Comparison of ENCODE assay signal across 23 cellular contexts in the genomic region with DNA sequence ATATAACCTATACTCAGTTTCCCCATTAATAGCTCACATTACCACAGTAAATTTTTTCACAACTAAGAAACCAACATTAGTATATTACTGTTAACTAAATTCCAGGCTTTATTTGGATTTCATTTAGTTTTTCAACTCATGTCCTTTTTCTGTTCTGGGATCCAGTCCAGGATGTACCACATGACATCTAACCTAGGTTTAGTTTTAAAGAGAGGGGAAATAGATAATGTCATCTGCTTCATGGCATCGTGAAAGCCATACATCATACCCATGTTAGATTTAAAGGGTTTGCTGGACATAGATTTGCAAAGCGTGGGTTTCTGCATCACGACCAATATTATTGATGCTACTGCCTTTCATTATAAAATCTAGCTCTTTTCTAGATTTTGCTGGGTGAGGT. TPM values are rescaled to one million over a fixed set of nuclear protein-coding genes. Genes with fewer than 3 reads are reported as not detected.
DNase-seq lines count a peak whose midpoint lies in the region; ATAC-seq, FAIRE-seq and TF ChIP-seq lines count a peak whose summit lies in the region.
"Had no signal": no experiment of that assay in that cellular context is flagged by ENCODE, and none has a peak within 500 bp of the region (broad histone marks: within the 10 kb centered on the region; RNA-seq: fewer than 3 reads in every experiment).

No MANE protein-coding gene starts in this region.

- H3K4me1 ChIP-seq in fibroblast of lung (ENCODE audit: control insufficient read depth, extremely low read depth, insufficient read depth, low read length) (peaks cover 3% of the 10 kb centered on the region), smooth muscle cell (ENCODE audit: low read depth) (no peaks in the 10 kb centered on the region), foreskin keratinocyte (peaks cover 11% of the 10 kb centered on the region)
- H3K4me1 ChIP-seq: pancreas, Peyer's patch had no signal

- H3K9me3 ChIP-seq in fibroblast of lung (ENCODE audit: control insufficient read depth, insufficient read depth, low read depth, low read length) (no peaks in the 10 kb centered on the region), smooth muscle cell (replicated peaks; ENCODE audit: low read depth) (no peaks in the 10 kb centered on the region)
- H3K9me3 ChIP-seq: pancreas, Peyer's patch had no signal

- peaks cover 12% of the 10 kb centered on the region for H3K4me1 Mint-ChIP-seq in activated T-cell treated with anti-CD3 and anti-CD28 coated beads, Interleukin-2, amount 50 U/mL, for 24 hours (ENCODE audit: low read depth)
- peaks cover 17% of the 10 kb centered on the region for H3K4me1 Mint-ChIP-seq in activated naive CD8-positive, alpha-beta T cell treated with anti-CD3 and anti-CD28 coated beads, Interleukin-2, amount 50 U/mL, for 24 hours
- peaks cover 7% of the 10 kb centered on the region for H3K4me1 Mint-ChIP-seq in activated T-helper 1 cell treated with anti-CD3 and anti-CD28 coated beads, Interleukin-12 subunit alpha, Interleukin-12 subunit beta, Interleukin-2, Interleukin-4 antibody, amounts not matched to agents 30 ng/mL and 10 ng/mL and 1 ng/mL, durations not matched to agents 14 hours and 24 hours and 36 hours (ENCODE audit: low read depth)
- H3K4me1 Mint-ChIP-seq: mesothelial cell of epicardium had no signal

- TF ChIP-seq CTCF in fibroblast of lung (conservative IDR thresholded peaks at IDR 0.05 in 1 of 2, IDR thresholded peaks at IDR 0.05 in 1 of 2; ENCODE audit: low read depth in 1 of 2, low read length in 2 of 2): no peak
- TF ChIP-seq CTCF in smooth muscle cell (IDR thresholded peaks at IDR 0.05; ENCODE audit: borderline replicate concordance, insufficient read depth, poor library complexity, severe bottlenecking): no peak
- no peak for TF ChIP-seq CTCF in foreskin keratinocyte (conservative IDR thresholded peaks at IDR 0.05)
- TF ChIP-seq CTCF in D721Med (IDR thresholded peaks at IDR 0.05; ENCODE audit: insufficient read depth, missing control alignments): no peak

- no peak for FAIRE-seq in D721Med (lab: Jason Lieb, UNC)
- FAIRE-seq: GM19239, pancreas had no signal

- no peaks in the 10 kb centered on the region for H3K9me3 Mint-ChIP-seq in activated T-cell treated with anti-CD3 and anti-CD28 coated beads, Interleukin-2, amount 50 U/mL, for 24 hours
- H3K9me3 Mint-ChIP-seq in activated naive CD8-positive, alpha-beta T cell treated with anti-CD3 and anti-CD28 coated beads, Interleukin-2, amount 50 U/mL, for 24 hours: no peaks in the 10 kb centered on the region
- no peaks in the 10 kb centered on the region for H3K9me3 Mint-ChIP-seq in activated T-helper 1 cell treated with anti-CD3 and anti-CD28 coated beads, Interleukin-12 subunit alpha, Interleukin-12 subunit beta, Interleukin-2, Interleukin-4 antibody, amounts not matched to agents 30 ng/mL and 10 ng/mL and 1 ng/mL, durations not matched to agents 14 hours and 24 hours and 36 hours
- H3K9me3 Mint-ChIP-seq: activated CD4-positive, alpha-beta T cell treated with anti-CD3 and anti-CD28 coated beads, Interleukin-2, amount 10 ng/mL, durations not matched to agents 24 days and 14 days had no signal

- peak overlapping the region; percentile 57 for H3K27ac Mint-ChIP-seq in activated T-cell treated with anti-CD3 and anti-CD28 coated beads, Interleukin-2, amount 50 U/mL, for 24 hours
- peak overlapping the region; percentile 85 for H3K27ac Mint-ChIP-seq in activated naive CD8-positive, alpha-beta T cell treated with anti-CD3 and anti-CD28 coated beads, Interleukin-2, amount 50 U/mL, for 24 hours
- H3K27ac Mint-ChIP-seq in activated T-helper 1 cell treated with anti-CD3 and anti-CD28 coated beads, Interleukin-12 subunit alpha, Interleukin-12 subunit beta, Interleukin-2, Interleukin-4 antibody, amounts not matched to agents 30 ng/mL and 10 ng/mL and 1 ng/mL, durations not matched to agents 14 hours and 24 hours and 36 hours: no peak overlapping the region
- H3K27ac Mint-ChIP-seq: activated CD4-positive, alpha-beta T cell treated with anti-CD3 and anti-CD28 coated beads, Interleukin-2, amount 10 ng/mL, durations not matched to agents 24 days and 14 days; B cell; mesothelial cell of epicardium; natural killer cell treated with Interleukin-12 subunit alpha and Interleukin-12 subunit beta and Interleukin-15 and Interleukin-18, amount 100 ng/mL, for 72 hours had no signal

- H3K27me3 ChIP-seq in fibroblast of lung (ENCODE audit: control insufficient read depth, insufficient read depth, low read length): no peaks in the 10 kb centered on the region
- no peaks in the 10 kb centered on the region for H3K27me3 ChIP-seq in smooth muscle cell (ENCODE audit: low read depth)
- no peaks in the 10 kb centered on the region for H3K27me3 ChIP-seq in foreskin keratinocyte
- H3K27me3 ChIP-seq: pancreas, Peyer's patch had no signal

- no peaks in the 10 kb centered on the region for H3K27me3 Mint-ChIP-seq in activated T-cell treated with anti-CD3 and anti-CD28 coated beads, Interleukin-2, amount 50 U/mL, for 24 hours
- no peaks in the 10 kb centered on the region for H3K27me3 Mint-ChIP-seq in activated naive CD8-positive, alpha-beta T cell treated with anti-CD3 and anti-CD28 coated beads, Interleukin-2, amount 50 U/mL, for 24 hours
- H3K27me3 Mint-ChIP-seq in activated T-helper 1 cell treated with anti-CD3 and anti-CD28 coated beads, Interleukin-12 subunit alpha, Interleukin-12 subunit beta, Interleukin-2, Interleukin-4 antibody, amounts not matched to agents 30 ng/mL and 10 ng/mL and 1 ng/mL, durations not matched to agents 14 hours and 24 hours and 36 hours (ENCODE audit: insufficient read depth): no peaks in the 10 kb centered on the region
- H3K27me3 Mint-ChIP-seq: activated CD4-positive, alpha-beta T cell treated with anti-CD3 and anti-CD28 coated beads, Interleukin-2, amount 10 ng/mL, durations not matched to agents 24 days and 14 days; B cell; natural killer cell treated with Interleukin-12 subunit alpha and Interleukin-12 subunit beta and Interleukin-15 and Interleukin-18, amount 100 ng/mL, for 72 hours had no signal

- H3K79me2 ChIP-seq in fibroblast of lung (ENCODE audit: control insufficient read depth, insufficient read depth, low read length): no peaks in the 10 kb centered on the region
- H3K79me2 ChIP-seq in smooth muscle cell (ENCODE audit: low read depth): no peaks in the 10 kb centered on the region

- H3K4me3 ChIP-seq in fibroblast of lung (replicated peaks in 1 of 4; ENCODE audit: control extremely low read depth in 1 of 4, insufficient read depth in 1 of 4, low read depth in 3 of 4, low read length in 4 of 4) (no peak overlapping the region), smooth muscle cell (no peak overlapping the region)
- H3K4me3 ChIP-seq: pancreas, Peyer's patch had no signal

- WGBS in smooth muscle cell (ENCODE audit: low lambda C conversion rate): 93% methylated on average over 3 of the region's 3 CpGs

- H3K9ac ChIP-seq in fibroblast of lung (ENCODE audit: insufficient read depth, low read length) (no peak overlapping the region), smooth muscle cell (ENCODE audit: low read depth) (no peak overlapping the region)

- ATAC-seq in activated naive CD8-positive, alpha-beta T cell treated with anti-CD3 and anti-CD28 coated beads, Interleukin-2, amount 50 U/mL, for 24 hours: no peak
- ATAC-seq in foreskin keratinocyte: no peak
- ATAC-seq: natural killer cell treated with Interleukin-12 subunit alpha and Interleukin-12 subunit beta and Interleukin-15 and Interleukin-18, amount 100 ng/mL, for 72 hours had no signal

- H3K36me3 ChIP-seq in fibroblast of lung (ENCODE audit: control insufficient read depth, insufficient read depth, low read length): no peaks in the 10 kb centered on the region
- no peaks in the 10 kb centered on the region for H3K36me3 ChIP-seq in smooth muscle cell (ENCODE audit: low read depth)
- H3K36me3 ChIP-seq: pancreas had no signal

- no peaks in the 10 kb centered on the region for H4K20me1 ChIP-seq in fibroblast of lung (ENCODE audit: control insufficient read depth, extremely low read depth, insufficient read depth, low read length)
- H4K20me1 ChIP-seq in smooth muscle cell (ENCODE audit: low read depth): no peaks in the 10 kb centered on the region

- peaks cover 64% of the 10 kb centered on the region for H3K36me3 Mint-ChIP-seq in activated T-cell treated with anti-CD3 and anti-CD28 coated beads, Interleukin-2, amount 50 U/mL, for 24 hours (ENCODE audit: low read depth)
- H3K36me3 Mint-ChIP-seq in activated naive CD8-positive, alpha-beta T cell treated with anti-CD3 and anti-CD28 coated beads, Interleukin-2, amount 50 U/mL, for 24 hours (ENCODE audit: low read depth): peaks cover 36% of the 10 kb centered on the region
- peaks cover 28% of the 10 kb centered on the region for H3K36me3 Mint-ChIP-seq in activated T-helper 1 cell treated with anti-CD3 and anti-CD28 coated beads, Interleukin-12 subunit alpha, Interleukin-12 subunit beta, Interleukin-2, Interleukin-4 antibody, amounts not matched to agents 30 ng/mL and 10 ng/mL and 1 ng/mL, durations not matched to agents 14 hours and 24 hours and 36 hours (ENCODE audit: low read depth)

- intact Hi-C loops in activated T-helper 1 cell treated with anti-CD3 and anti-CD28 coated beads, Interleukin-12 subunit alpha, Interleukin-12 subunit beta, Interleukin-2, Interleukin-4 antibody, amounts not matched to agents 30 ng/mL and 10 ng/mL and 1 ng/mL, durations not matched to agents 14 hours and 24 hours and 36 hours (cut with micrococcal nuclease): no loop called here

- H3K4me2 ChIP-seq in fibroblast of lung (ENCODE audit: extremely low read depth, insufficient read depth, low read length): peak overlapping the region; percentile 85
- no peak overlapping the region for H3K4me2 ChIP-seq in smooth muscle cell

- H3K4me3 Mint-ChIP-seq in activated T-cell treated with anti-CD3 and anti-CD28 coated beads, Interleukin-2, amount 50 U/mL, for 24 hours: no peak overlapping the region
- H3K4me3 Mint-ChIP-seq in activated naive CD8-positive, alpha-beta T cell treated with anti-CD3 and anti-CD28 coated beads, Interleukin-2, amount 50 U/mL, for 24 hours: no peak overlapping the region
- no peak overlapping the region for H3K4me3 Mint-ChIP-seq in activated T-helper 1 cell treated with anti-CD3 and anti-CD28 coated beads, Interleukin-12 subunit alpha, Interleukin-12 subunit beta, Interleukin-2, Interleukin-4 antibody, amounts not matched to agents 30 ng/mL and 10 ng/mL and 1 ng/mL, durations not matched to agents 14 hours and 24 hours and 36 hours
- H3K4me3 Mint-ChIP-seq: activated CD4-positive, alpha-beta T cell treated with anti-CD3 and anti-CD28 coated beads, Interleukin-2, amount 10 ng/mL, durations not matched to agents 24 days and 14 days; B cell; mesothelial cell of epicardium; natural killer cell treated with Interleukin-12 subunit alpha and Interleukin-12 subunit beta and Interleukin-15 and Interleukin-18, amount 100 ng/mL, for 72 hours had no signal

- H3K27ac ChIP-seq in fibroblast of lung (ENCODE audit: insufficient read depth, low read length): no peak overlapping the region
- H3K27ac ChIP-seq in smooth muscle cell (ENCODE audit: low read depth): peak overlapping the region; percentile 86
- H3K27ac ChIP-seq in foreskin keratinocyte: no peak overlapping the region
- H3K27ac ChIP-seq: pancreas, Peyer's patch had no signal

- H2AFZ ChIP-seq in fibroblast of lung (ENCODE audit: low read length): no peak overlapping the region
- H2AFZ ChIP-seq in smooth muscle cell (ENCODE audit: low read depth): no peak overlapping the region

- no peak for DNase-seq in activated T-cell treated with anti-CD3 and anti-CD28 coated beads, Interleukin-2, amount 50 U/mL, for 24 hours
- no peak for DNase-seq in activated T-cell treated with anti-CD3 and anti-CD28 coated beads, Interleukin-2, amount 50 U/mL, for 1 hour
- DNase-seq in activated naive CD8-positive, alpha-beta T cell treated with anti-CD3 and anti-CD28 coated beads, Interleukin-2, amount 50 U/mL, for 24 hours: no peak
- DNase-seq in fibroblast of lung (ENCODE audit: low read depth in 2 of 2) (peak; percentile 30 to 42), smooth muscle cell (lab: John Stamatoyannopoulos, UW; ENCODE audit: unreplicated experiment) (no peak), foreskin keratinocyte (no peak), D721Med (ENCODE audit: insufficient read length, low spot score) (no peak)
- no peak for DNase-seq in activated T-helper 1 cell treated with anti-CD3 and anti-CD28 coated beads, Interleukin-12 subunit alpha, Interleukin-12 subunit beta, Interleukin-2, Interleukin-4 antibody, amounts not matched to agents 30 ng/mL and 10 ng/mL and 1 ng/mL, durations not matched to agents 14 hours and 24 hours and 36 hours (ENCODE audit: low spot score)
- DNase-seq: activated CD4-positive, alpha-beta T cell treated with anti-CD3 and anti-CD28 coated beads, Interleukin-2, amount 10 ng/mL, durations not matched to agents 24 days and 14 days; activated CD8-positive, alpha-beta memory T cell treated with anti-CD3 and anti-CD28 coated beads, Interleukin-2, amount 50 U/mL, for 4 hours; activated gamma-delta T cell treated with Interleukin-2 at 50 U/mL for 16 hours; DMS79 treated with DMSO at 0.1 percent for 48 hours; effector CD4-positive, alpha-beta T cell; NCI-H2029 treated with DMSO at 0.1 percent for 48 hours; NCI-H510A; pancreas; Peyer's patch; right cardiac atrium; stimulated activated CD4-positive, alpha-beta T cell treated with anti-CD3 and anti-CD28 coated beads, Interleukin-15, amount 100 ng/mL, for 24 hours had no signal

- H3F3A ChIP-seq in smooth muscle cell (ENCODE audit: low read depth): no peaks in the 10 kb centered on the region

RNA-seq across cellular contexts. Expression of a gene that starts 33.2 kb away (rescaled TPM):
- total RNA-seq in fibroblast of lung (10.6 and 11.0 TPM in 2 replicates), smooth muscle cell (10.4 and 17.4 TPM in 2 replicates), foreskin keratinocyte (13.5 and 13.6 TPM in 2 replicates)
- polyA plus RNA-seq in fibroblast of lung (16.9 and 17.1 TPM in 2 replicates), smooth muscle cell (7.7 and 9.8 TPM in 2 replicates), foreskin keratinocyte (8.3 and 8.7 TPM in 2 replicates)
- 9.5 and 10.1 TPM in 2 replicates for polyA plus RNA-seq in fibroblast of lung (2012)
- polyA minus RNA-seq in fibroblast of lung (ENCODE audit: low replicate concordance): 0.43 and 10.3 TPM in 2 replicates
- 22.7 and 23.4 TPM in 2 replicates for total RNA-seq in activated T-helper 1 cell treated with anti-CD3 and anti-CD28 coated beads, Interleukin-12 subunit alpha, Interleukin-12 subunit beta, Interleukin-2, Interleukin-4 antibody, amounts not matched to agents 30 ng/mL and 10 ng/mL and 1 ng/mL, durations not matched to agents 14 hours and 24 hours and 36 hours

RNA-seq across cellular contexts. Expression of a gene that starts 33.4 kb away (rescaled TPM):
- total RNA-seq in fibroblast of lung (8.9 and 9.5 TPM in 2 replicates), smooth muscle cell (16.9 and 19.6 TPM in 2 replicates), foreskin keratinocyte (6.5 and 7.5 TPM in 2 replicates)
- polyA plus RNA-seq in fibroblast of lung (8.6 and 10.3 TPM in 2 replicates), smooth muscle cell (19.4 and 19.7 TPM in 2 replicates), foreskin keratinocyte (5.2 and 7.0 TPM in 2 replicates)
- 5.0 and 6.3 TPM in 2 replicates for polyA plus RNA-seq in fibroblast of lung (2012)
- 1.1 TPM in 2 replicates for polyA minus RNA-seq in fibroblast of lung (ENCODE audit: low replicate concordance)
- total RNA-seq in activated T-helper 1 cell treated with anti-CD3 and anti-CD28 coated beads, Interleukin-12 subunit alpha, Interleukin-12 subunit beta, Interleukin-2, Interleukin-4 antibody, amounts not matched to agents 30 ng/mL and 10 ng/mL and 1 ng/mL, durations not matched to agents 14 hours and 24 hours and 36 hours: 11.5 and 13.6 TPM in 2 replicates

RNA-seq across cellular contexts. Expression of a gene that starts 35.3 kb away (rescaled TPM):
- total RNA-seq in fibroblast of lung: 10.0 and 13.5 TPM in 2 replicates
- polyA plus RNA-seq in fibroblast of lung: 7.3 and 10.4 TPM in 2 replicates
- polyA plus RNA-seq in fibroblast of lung (2012): 3.8 and 6.5 TPM in 2 replicates
- 14.9 and 19.7 TPM in 2 replicates for polyA minus RNA-seq in fibroblast of lung (ENCODE audit: low replicate concordance)
- total RNA-seq in smooth muscle cell: 5.6 and 7.1 TPM in 2 replicates
- polyA plus RNA-seq in smooth muscle cell: 3.9 and 8.8 TPM in 2 replicates
- 9.2 and 10.1 TPM in 2 replicates for total RNA-seq in activated T-helper 1 cell treated with anti-CD3 and anti-CD28 coated beads, Interleukin-12 subunit alpha, Interleukin-12 subunit beta, Interleukin-2, Interleukin-4 antibody, amounts not matched to agents 30 ng/mL and 10 ng/mL and 1 ng/mL, durations not matched to agents 14 hours and 24 hours and 36 hours
- total RNA-seq in foreskin keratinocyte: 7.4 and 8.5 TPM in 2 replicates
- 3.9 and 6.3 TPM in 2 replicates for polyA plus RNA-seq in foreskin keratinocyte

RNA-seq across cellular contexts. Expression of a gene that starts 59.8 kb away (rescaled TPM):
- total RNA-seq in fibroblast of lung: 56.8 and 65.2 TPM in 2 replicates
- polyA plus RNA-seq in fibroblast of lung: 49.6 and 54.6 TPM in 2 replicates
- 26.8 and 33.5 TPM in 2 replicates for polyA plus RNA-seq in fibroblast of lung (2012)
- polyA minus RNA-seq in fibroblast of lung (ENCODE audit: low replicate concordance): 15.4 and 20.1 TPM in 2 replicates
- total RNA-seq in smooth muscle cell: 30.5 and 33.3 TPM in 2 replicates
- polyA plus RNA-seq in smooth muscle cell: 23.8 and 25.1 TPM in 2 replicates
- total RNA-seq in activated T-helper 1 cell treated with anti-CD3 and anti-CD28 coated beads, Interleukin-12 subunit alpha, Interleukin-12 subunit beta, Interleukin-2, Interleukin-4 antibody, amounts not matched to agents 30 ng/mL and 10 ng/mL and 1 ng/mL, durations not matched to agents 14 hours and 24 hours and 36 hours: 43.4 and 48.1 TPM in 2 replicates
- 14.5 and 18.8 TPM in 2 replicates for total RNA-seq in foreskin keratinocyte
- polyA plus RNA-seq in foreskin keratinocyte: 7.9 and 8.0 TPM in 2 replicates

Comparison
In these comparisons a context has a peak if more than half of its experiments do, and no peak if none do; other contexts are left out.
1. DNase-seq: peak in fibroblast of lung (2 of 2); none in activated T-cell treated with anti-CD3 and anti-CD28 coated beads, Interleukin-2, amount 50 U/mL, for 24 hours (single experiment), activated T-cell treated with anti-CD3 and anti-CD28 coated beads, Interleukin-2, amount 50 U/mL, for 1 hour (single experiment), activated naive CD8-positive, alpha-beta T cell treated with anti-CD3 and anti-CD28 coated beads, Interleukin-2, amount 50 U/mL, for 24 hours (single experiment), smooth muscle cell (single experiment), activated T-helper 1 cell treated with anti-CD3 and anti-CD28 coated beads, Interleukin-12 subunit alpha, Interleukin-12 subunit beta, Interleukin-2, Interleukin-4 antibody, amounts not matched to agents 30 ng/mL and 10 ng/mL and 1 ng/mL, durations not matched to agents 14 hours and 24 hours and 36 hours (single experiment), foreskin keratinocyte (0 of 2) and D721Med (single experiment).